20 cellular contexts compared by ENCODE assay signal in genomic region chr16:4686497-4687210, GRCh38. TPM values are rescaled to one million over a fixed set of nuclear protein-coding genes. Genes with fewer than 3 reads are reported as not detected.
DNase-seq lines count a peak whose midpoint lies in the region; ATAC-seq and TF ChIP-seq lines count a peak whose summit lies in the region.
"Had no signal": no experiment of that assay in that cellular context is flagged by ENCODE, and none has a peak within 500 bp of the region (broad histone marks: within the 10 kb centered on the region; RNA-seq: fewer than 3 reads in every experiment).

No MANE protein-coding gene starts in this region.

- peaks cover 7% of the 10 kb centered on the region for H3K36me3 Mint-ChIP-seq in chondrocyte (ENCODE audit: low read depth)
- peaks cover 61% of the 10 kb centered on the region for H3K36me3 Mint-ChIP-seq in activated T-cell treated with anti-CD3 and anti-CD28 coated beads, Interleukin-2, amount 50 U/mL, for 24 hours (ENCODE audit: low read depth)
- H3K36me3 Mint-ChIP-seq in activated T-helper 2 cell treated with anti-CD3 and anti-CD28 coated beads, Interferon-gamma antibody, Interleukin-2, Interleukin-4, amounts not matched to agents 10 μg/mL and 5 μg/mL and 100 μg/mL, durations not matched to agents 14 hours and 24 hours and 36 hours (ENCODE audit: low read depth): peaks cover 31% of the 10 kb centered on the region

- WGBS in right cardiac atrium: 91% methylated on average over 27 of the region's 27 CpGs
- 88 to 91% (median 91%) methylated on average over 27 of the region's 27 CpGs for WGBS in psoas muscle, 3 donors

- no peak overlapping the region for H3K27ac ChIP-seq in right cardiac atrium (ENCODE audit: low read length)
- H3K27ac ChIP-seq in left ventricle myocardium inferior (replicated peaks): no peak overlapping the region
- peak overlapping the region; percentile 70 for H3K27ac ChIP-seq in psoas muscle

- H3K27me3 ChIP-seq in right cardiac atrium (ENCODE audit: control insufficient read depth, insufficient read depth): no peaks in the 10 kb centered on the region
- no peaks in the 10 kb centered on the region for H3K27me3 ChIP-seq in left ventricle myocardium inferior (ENCODE audit: low read depth)
- H3K27me3 ChIP-seq in psoas muscle (ENCODE audit: insufficient read depth in 3 of 3, low read length in 2 of 3): no peaks in the 10 kb centered on the region
- H3K27me3 ChIP-seq: BE2C had no signal

- H3K4me1 ChIP-seq in right cardiac atrium (ENCODE audit: control insufficient read depth, insufficient read depth, low read length) (no peaks in the 10 kb centered on the region), left ventricle myocardium inferior (peaks cover 27% of the 10 kb centered on the region), psoas muscle (peaks cover 27% of the 10 kb centered on the region)

- H3K9me3 Mint-ChIP-seq in chondrocyte (ENCODE audit: low read depth): no peaks in the 10 kb centered on the region
- no peaks in the 10 kb centered on the region for H3K9me3 Mint-ChIP-seq in activated T-cell treated with anti-CD3 and anti-CD28 coated beads, Interleukin-2, amount 50 U/mL, for 24 hours
- no peaks in the 10 kb centered on the region for H3K9me3 Mint-ChIP-seq in activated T-helper 2 cell treated with anti-CD3 and anti-CD28 coated beads, Interferon-gamma antibody, Interleukin-2, Interleukin-4, amounts not matched to agents 10 μg/mL and 5 μg/mL and 100 μg/mL, durations not matched to agents 14 hours and 24 hours and 36 hours

- no peak overlapping the region for H3K4me3 ChIP-seq in right cardiac atrium (ENCODE audit: low read length)
- no peak overlapping the region for H3K4me3 ChIP-seq in left ventricle myocardium inferior
- no peak overlapping the region for H3K4me3 ChIP-seq in psoas muscle

- TF ChIP-seq CTCF in left ventricle myocardium inferior (IDR thresholded peaks at IDR 0.05; ENCODE audit: borderline replicate concordance) (no peak), chondrocyte (IDR thresholded peaks at IDR 0.05) (no peak), psoas muscle (IDR thresholded peaks at IDR 0.05) (no peak)

- ATAC-seq in right cardiac atrium (no peak), psoas muscle (no peak)

- intact Hi-C loops in right cardiac atrium (cut with DNase I) (no loop called here), left ventricle myocardium inferior (cut with micrococcal nuclease) (no loop called here), psoas muscle (cut with DNase I) (no loop called here)
- intact Hi-C loops in activated T-helper 2 cell treated with anti-CD3 and anti-CD28 coated beads, Interferon-gamma antibody, Interleukin-2, Interleukin-4, amounts not matched to agents 10 μg/mL and 5 μg/mL and 100 μg/mL, durations not matched to agents 14 hours and 24 hours and 36 hours (cut with micrococcal nuclease): no loop called here

- H3K9me3 ChIP-seq in right cardiac atrium (ENCODE audit: control insufficient read depth, low read length) (no peaks in the 10 kb centered on the region), left ventricle myocardium inferior (replicated peaks) (no peaks in the 10 kb centered on the region), psoas muscle (no peaks in the 10 kb centered on the region)
- H3K9me3 ChIP-seq: BE2C had no signal

- peaks cover 65% of the 10 kb centered on the region for H3K36me3 ChIP-seq in left ventricle myocardium inferior
- peaks cover 2 to 63% of the 10 kb centered on the region in 2 donors for H3K36me3 ChIP-seq in psoas muscle (ENCODE audit: insufficient read depth in 1 of 2, low read depth in 1 of 2)

- DNase-seq in right cardiac atrium (peak in 2 of 3 donors; percentile 55 to 56), left ventricle myocardium inferior (no peak), chondrocyte (ENCODE audit: low spot score) (peak; percentile 92), psoas muscle (peak in 1 of 2 donors; percentile 43)
- no peak for DNase-seq in activated T-cell treated with anti-CD3 and anti-CD28 coated beads, Interleukin-2, amount 50 U/mL, for 24 hours
- DNase-seq in activated T-helper 2 cell treated with anti-CD3 and anti-CD28 coated beads, Interferon-gamma antibody, Interleukin-2, Interleukin-4, amounts not matched to agents 10 μg/mL and 5 μg/mL and 100 μg/mL, durations not matched to agents 14 hours and 24 hours and 36 hours (ENCODE audit: low spot score): no peak
- no peak for DNase-seq in activated CD8-positive, alpha-beta memory T cell treated with anti-CD3 and anti-CD28 coated beads, Interleukin-2, amount 50 U/mL, for 48 hours
- DNase-seq: BE2C; CD4-positive, alpha-beta memory T cell; DMS153; GF-D8; GOT3; KG1; NCI-H1105 treated with DMSO at 0.1 percent for 48 hours; NCI-H1694 treated with DMSO at 0.1 percent for 48 hours; NCI-H2107; NCI-H510A; NCI-H748 treated with DMSO at 0.1 percent for 48 hours; NK-92 treated with Interleukin-12 subunit alpha and Interleukin-12 subunit beta, amount 100 ng/mL, for 24 hours; SHP77 had no signal

- no peak overlapping the region for H3K27ac Mint-ChIP-seq in chondrocyte (ENCODE audit: unreplicated experiment)
- H3K27ac Mint-ChIP-seq in activated T-cell treated with anti-CD3 and anti-CD28 coated beads, Interleukin-2, amount 50 U/mL, for 24 hours: no peak overlapping the region
- H3K27ac Mint-ChIP-seq in activated T-helper 2 cell treated with anti-CD3 and anti-CD28 coated beads, Interferon-gamma antibody, Interleukin-2, Interleukin-4, amounts not matched to agents 10 μg/mL and 5 μg/mL and 100 μg/mL, durations not matched to agents 14 hours and 24 hours and 36 hours: no peak overlapping the region

- H3K27me3 Mint-ChIP-seq in chondrocyte (ENCODE audit: low read depth): no peaks in the 10 kb centered on the region
- no peaks in the 10 kb centered on the region for H3K27me3 Mint-ChIP-seq in activated T-cell treated with anti-CD3 and anti-CD28 coated beads, Interleukin-2, amount 50 U/mL, for 24 hours
- H3K27me3 Mint-ChIP-seq in activated T-helper 2 cell treated with anti-CD3 and anti-CD28 coated beads, Interferon-gamma antibody, Interleukin-2, Interleukin-4, amounts not matched to agents 10 μg/mL and 5 μg/mL and 100 μg/mL, durations not matched to agents 14 hours and 24 hours and 36 hours (ENCODE audit: low read depth): no peaks in the 10 kb centered on the region
- H3K27me3 Mint-ChIP-seq: CD4-positive, alpha-beta memory T cell had no signal

- H3K4me1 Mint-ChIP-seq in chondrocyte (ENCODE audit: low read depth): no peaks in the 10 kb centered on the region
- peaks cover 4% of the 10 kb centered on the region for H3K4me1 Mint-ChIP-seq in activated T-cell treated with anti-CD3 and anti-CD28 coated beads, Interleukin-2, amount 50 U/mL, for 24 hours (ENCODE audit: low read depth)
- H3K4me1 Mint-ChIP-seq in activated T-helper 2 cell treated with anti-CD3 and anti-CD28 coated beads, Interferon-gamma antibody, Interleukin-2, Interleukin-4, amounts not matched to agents 10 μg/mL and 5 μg/mL and 100 μg/mL, durations not matched to agents 14 hours and 24 hours and 36 hours (ENCODE audit: low read depth): no peaks in the 10 kb centered on the region

- no peak overlapping the region for H3K4me3 Mint-ChIP-seq in chondrocyte (ENCODE audit: unreplicated experiment)
- H3K4me3 Mint-ChIP-seq in activated T-cell treated with anti-CD3 and anti-CD28 coated beads, Interleukin-2, amount 50 U/mL, for 24 hours: no peak overlapping the region
- H3K4me3 Mint-ChIP-seq in activated T-helper 2 cell treated with anti-CD3 and anti-CD28 coated beads, Interferon-gamma antibody, Interleukin-2, Interleukin-4, amounts not matched to agents 10 μg/mL and 5 μg/mL and 100 μg/mL, durations not matched to agents 14 hours and 24 hours and 36 hours (ENCODE audit: low read depth): no peak overlapping the region
- H3K4me3 Mint-ChIP-seq: CD4-positive, alpha-beta memory T cell had no signal

RNA-seq across cellular contexts. Expression of gene NUDT16L1, which starts 6.7 kb away (rescaled TPM):
- total RNA-seq in right cardiac atrium (10 to 100 TPM; 30.5 to 55.2 (median 42.5) TPM), left ventricle myocardium inferior (61.9 TPM), chondrocyte (20.4 to 27.4 TPM (median 22.9 TPM) in 3 replicates), psoas muscle (10 to 100 TPM in 1 of 4 donors, 1 to 10 TPM in 3; 6.3 to 20.2 (median 8.4) TPM)
- polyA plus RNA-seq in right cardiac atrium (62.3 TPM), psoas muscle (1 to 10 TPM; 6.6 to 9.7 (median 7.4) TPM)
- 34.1 and 35.5 TPM in 2 replicates for total RNA-seq in activated T-helper 2 cell treated with anti-CD3 and anti-CD28 coated beads, Interferon-gamma antibody, Interleukin-2, Interleukin-4, amounts not matched to agents 10 μg/mL and 5 μg/mL and 100 μg/mL, durations not matched to agents 14 hours and 24 hours and 36 hours

RNA-seq across cellular contexts. Expression of gene ANKS3, which starts 47.4 kb away (rescaled TPM):
- total RNA-seq in right cardiac atrium: 10 to 100 TPM in 3 of 4 donors, 1 to 10 TPM in 1; 8.9 to 13.5 (median 11.4) TPM
- polyA plus RNA-seq in right cardiac atrium: 11.0 TPM
- 8.7 TPM for total RNA-seq in left ventricle myocardium inferior
- 21.8 to 30.6 TPM (median 24.9 TPM) in 3 replicates for total RNA-seq in chondrocyte
- total RNA-seq in psoas muscle: 1 to 10 TPM; 5.2 to 9.1 (median 7.4) TPM
- polyA plus RNA-seq in psoas muscle: 10 to 100 TPM; 10.7 to 15.0 (median 14.2) TPM
- 18.6 and 20.6 TPM in 2 replicates for total RNA-seq in activated T-helper 2 cell treated with anti-CD3 and anti-CD28 coated beads, Interferon-gamma antibody, Interleukin-2, Interleukin-4, amounts not matched to agents 10 μg/mL and 5 μg/mL and 100 μg/mL, durations not matched to agents 14 hours and 24 hours and 36 hours

RNA-seq across cellular contexts. Expression of gene DNAAF8, which starts 47.7 kb away (rescaled TPM):
- total RNA-seq in right cardiac atrium (under 1 TPM in 3 of 4 donors, not detected in 1; 0.28 to 0.49 (median 0.38) TPM), left ventricle myocardium inferior (0.77 TPM), chondrocyte (2.0 to 2.6 TPM (median 2.2 TPM) in 3 replicates), psoas muscle (1 to 10 TPM in 1 of 4 donors, under 1 TPM in 2, not detected in 1; 0.42 to 1.1 (median 0.71) TPM)
- polyA plus RNA-seq in right cardiac atrium (1.3 TPM), psoas muscle (1 to 10 TPM; 1.2 to 2.1 (median 1.8) TPM)
- total RNA-seq in activated T-helper 2 cell treated with anti-CD3 and anti-CD28 coated beads, Interferon-gamma antibody, Interleukin-2, Interleukin-4, amounts not matched to agents 10 μg/mL and 5 μg/mL and 100 μg/mL, durations not matched to agents 14 hours and 24 hours and 36 hours: 0.11 TPM in 1 of 2 replicates, not detected in the other

Comparison
In these comparisons a context has a peak if more than half of its experiments do, and no peak if none do; other contexts are left out.
1. DNase-seq: peak in right cardiac atrium (2 of 3) and chondrocyte (single experiment); none in left ventricle myocardium inferior (single experiment), activated T-cell treated with anti-CD3 and anti-CD28 coated beads, Interleukin-2, amount 50 U/mL, for 24 hours (single experiment), activated T-helper 2 cell treated with anti-CD3 and anti-CD28 coated beads, Interferon-gamma antibody, Interleukin-2, Interleukin-4, amounts not matched to agents 10 μg/mL and 5 μg/mL and 100 μg/mL, durations not matched to agents 14 hours and 24 hours and 36 hours (single experiment) and activated CD8-positive, alpha-beta memory T cell treated with anti-CD3 and anti-CD28 coated beads, Interleukin-2, amount 50 U/mL, for 48 hours (single experiment).